ENCODE assay signal across 7 cellular contexts in genomic region chr9:110005521-110005920, GRCh38.
DNase-seq lines count a peak whose midpoint lies in the region; ATAC-seq, FAIRE-seq and TF ChIP-seq lines count a peak whose summit lies in the region.
"Not testable (repeated sequence)": the region's sequence is repeated elsewhere in the genome, so short reads cannot be mapped to it uniquely, and the experiment has no call there.

No MANE protein-coding gene starts in this region.

- H2BK20ac ChIP-seq in H1 (ENCODE audit: low read length) = not testable (repeated sequence)

- FAIRE-seq in H1 (lab: Jason Lieb, UNC) = not testable (repeated sequence)

- not testable (repeated sequence) for TF ChIP-seq CTCF in OCI-LY1 (IDR thresholded peaks at IDR 0.05; ENCODE audit: low read length); WTC11 (IDR thresholded peaks at IDR 0.05); activated CD8-positive, alpha-beta T cell treated with anti-CD3 and anti-CD28 coated beads for 36 hours (IDR thresholded peaks at IDR 0.05); H1 (IDR thresholded peaks at IDR 0.05; ENCODE audit: control extremely low read depth in 1 of 3, insufficient read depth in 1 of 3, low read depth in 1 of 3, low read length in 3 of 3)

- not testable (repeated sequence) for H3K27me3 ChIP-seq in OCI-LY1 (ENCODE audit: insufficient read depth, low read length); H1 (replicated peaks in 1 of 4; ENCODE audit: control insufficient read depth in 3 of 4, extremely low read depth in 1 of 4, insufficient read depth in 3 of 4, low read length in 3 of 4)

- intact Hi-C loops in activated CD8-positive, alpha-beta T cell treated with anti-CD3 and anti-CD28 coated beads for 36 hours (cut with micrococcal nuclease) = not testable (repeated sequence)

- not testable (repeated sequence) for H3K14ac ChIP-seq in H1 (ENCODE audit: insufficient read length)

- TF ChIP-seq RAD21 in H1 (IDR thresholded peaks at IDR 0.05 in 1 of 2, conservative IDR thresholded peaks at IDR 0.05 in 1 of 2; ENCODE audit: low read depth in 2 of 2, low read length in 2 of 2) = not testable (repeated sequence)

- not testable (repeated sequence) for H3K9me2 ChIP-seq in OCI-LY1 (ENCODE audit: low read depth, low read length)

- not testable (repeated sequence) for H3K56ac ChIP-seq in H1 (replicated peaks; ENCODE audit: insufficient read length, low read depth, low read length)

- H4K20me1 ChIP-seq in OCI-LY1 (ENCODE audit: insufficient read depth, low read length); H1 (replicated peaks in 1 of 2; ENCODE audit: control insufficient read depth in 1 of 2, insufficient read depth in 2 of 2, low read length in 2 of 2): not testable (repeated sequence)

- peak overlapping the region; percentile 75 for H3K4me2 ChIP-seq in OCI-LY1 (ENCODE audit: low read length)
- H3K4me2 ChIP-seq in H1 (ENCODE audit: insufficient read depth in 1 of 2, low read depth in 2 of 2, low read length in 2 of 2) = not testable (repeated sequence)

- peak overlapping the region; percentile 52; the same call in 1 of the 2 replicates for H2BK5ac ChIP-seq in H1 (ENCODE audit: low read depth, low read length)

- POLR2A ChIA-PET in WTC11 (lab: Charles Lee); activated CD8-positive, alpha-beta T cell treated with anti-CD3 and anti-CD28 coated beads for 36 hours (lab: Charles Lee): not testable (repeated sequence)
- POLR2A ChIA-PET in H1 (lab: Charles Lee; ENCODE audit: partially characterized antibody) = interaction anchor here (1.2 kb wide), 1 partner anchor 34 kb away, joined by 3 read pairs; no protein-coding TSS in a partner anchor

- not testable (repeated sequence) for ATAC-seq in WTC11; activated CD8-positive, alpha-beta T cell treated with anti-CD3 and anti-CD28 coated beads for 36 hours

- H3K4me1 Mint-ChIP-seq in WTC11 = peaks cover 26% of the 10 kb centered on the region
- H3K4me1 Mint-ChIP-seq in activated CD8-positive, alpha-beta T cell treated with anti-CD3 and anti-CD28 coated beads for 36 hours (ENCODE audit: low read depth) = not testable (repeated sequence)

- not testable (repeated sequence) for H3K27me3 Mint-ChIP-seq in WTC11 (ENCODE audit: low read depth); activated CD8-positive, alpha-beta T cell treated with anti-CD3 and anti-CD28 coated beads for 36 hours

- peak overlapping the region; percentile 63 for H3K27ac ChIP-seq in OCI-LY1 (ENCODE audit: low read depth, low read length, poor library complexity, severe bottlenecking)
- not testable (repeated sequence) for H3K27ac ChIP-seq in H1 (ENCODE audit: low read depth, low read length)

- not testable (repeated sequence) for H3K23ac ChIP-seq in H1 (ENCODE audit: insufficient read length)

- H3F3A ChIP-seq in OCI-LY1 (ENCODE audit: insufficient read depth, low read length) = not testable (repeated sequence)

- H2BK15ac ChIP-seq in H1 (ENCODE audit: low read length) = not testable (repeated sequence)

- not testable (repeated sequence) for H3K23me2 ChIP-seq in H1 (ENCODE audit: low read depth, low read length)

- TF ChIP-seq EP300 in H1 (IDR thresholded peaks at IDR 0.05; ENCODE audit: borderline replicate concordance in 1 of 2, low read depth in 2 of 2, low read length in 2 of 2) = not testable (repeated sequence)

- peak; percentile 8 for DNase-seq in DMS53 (lab: John Stamatoyannopoulos, UW)
- DNase-seq in WTC11 (ENCODE audit: low spot score) = peak; percentile 41
- DNase-seq in activated CD8-positive, alpha-beta T cell treated with anti-CD3 and anti-CD28 coated beads for 36 hours = peak; percentile 14
- peak; percentile 18 for DNase-seq in activated naive CD4-positive, alpha-beta T cell treated with Interleukin-2 at 50 U/mL for 16 hours
- peak in 1 of 2 experiments; percentile 58 for DNase-seq in H1 (ENCODE audit: low read depth in 1 of 2, low spot score in 2 of 2)
- peak; percentile 17 for DNase-seq in stimulated activated CD4-positive, alpha-beta T cell treated with anti-CD3 and anti-CD28 coated beads, Interleukin-1b, Interleukin-23, amount 100 ng/mL, for 48 hours

- H3K36me3 Mint-ChIP-seq in WTC11 = peaks cover 23% of the 10 kb centered on the region
- not testable (repeated sequence) for H3K36me3 Mint-ChIP-seq in activated CD8-positive, alpha-beta T cell treated with anti-CD3 and anti-CD28 coated beads for 36 hours (ENCODE audit: low read depth)

- not testable (repeated sequence) for TF ChIP-seq POLR2A in H1 (IDR thresholded peaks at IDR 0.05; ENCODE audit: control extremely low read depth in 1 of 2, low read depth in 2 of 2, low read length in 2 of 2)

- H3K9me3 ChIP-seq in OCI-LY1 (ENCODE audit: low read length); H1 (ENCODE audit: insufficient read depth in 2 of 2, low read depth in 1 of 2, low read length in 1 of 2): not testable (repeated sequence)

- not testable (repeated sequence) for H2BK12ac ChIP-seq in H1 (ENCODE audit: low read depth, low read length)

- CTCF ChIA-PET in WTC11 (lab: Charles Lee) (interaction anchor here (1.4 to 1.7 kb wide), 3 partner anchors 51 to 137 kb away, joined by 3 to 7 read pairs (median 4); no protein-coding TSS in a partner anchor), H1 (lab: Charles Lee; ENCODE audit: partially characterized antibody) (interaction anchor here (1.0 to 2.7 kb wide), 6 partner anchors 14 to 123 kb away, joined by 3 to 16 read pairs (median 5); no protein-coding TSS in a partner anchor)
- CTCF ChIA-PET in activated CD8-positive, alpha-beta T cell treated with anti-CD3 and anti-CD28 coated beads for 36 hours (lab: Charles Lee) = not testable (repeated sequence)

- H3K18ac ChIP-seq in H1 (ENCODE audit: extremely low read depth, low read length) = not testable (repeated sequence)

- H4K91ac ChIP-seq in H1 (replicated peaks; ENCODE audit: insufficient read length, low read length) = not testable (repeated sequence)

- not testable (repeated sequence) for H2BK120ac ChIP-seq in H1 (replicated peaks; ENCODE audit: low read depth, low read length)

- not testable (repeated sequence) for H3K79me1 ChIP-seq in H1 (ENCODE audit: low read depth, low read length)

- H3K9me3 Mint-ChIP-seq in WTC11 = peaks cover 35% of the 10 kb centered on the region
- H3K9me3 Mint-ChIP-seq in activated CD8-positive, alpha-beta T cell treated with anti-CD3 and anti-CD28 coated beads for 36 hours = peaks cover 14% of the 10 kb centered on the region

- not testable (repeated sequence) for H3K36me3 ChIP-seq in OCI-LY1 (ENCODE audit: insufficient read depth, low read length); H1 (ENCODE audit: control insufficient read depth in 2 of 4, insufficient read depth in 4 of 4, low read length in 3 of 4)

- peak overlapping the region; percentile 58 for H3K4me3 ChIP-seq in OCI-LY1 (ENCODE audit: low read depth, low read length, poor library complexity, severe bottlenecking)
- H3K4me3 ChIP-seq in H1 (ENCODE audit: extremely low read depth in 1 of 4, insufficient read depth in 2 of 4, low read depth in 3 of 4, low read length in 4 of 4) = not testable (repeated sequence)

- 74% methylated on average over 8 of the region's 8 CpGs; no CpG with 5 or more reads in 1 of the 2 experiments for whole genome bisulfite sequencing in H1 (ENCODE audit: extremely low coverage in 1 of 2, insufficient coverage in 1 of 2, insufficient read length in 1 of 2, insufficient replicate concordance in 2 of 2, low coverage in 1 of 2, low lambda C conversion rate in 2 of 2, missing lambda C conversion rate in 1 of 2), 2 experiments

- not testable (repeated sequence) for H4K8ac ChIP-seq in H1 (ENCODE audit: extremely low read depth, insufficient read depth, low read length)

- H2AK5ac ChIP-seq in H1 (ENCODE audit: low read depth, low read length) = not testable (repeated sequence)

- peaks cover 26% of the 10 kb centered on the region for H3K4me1 ChIP-seq in OCI-LY1 (ENCODE audit: insufficient read depth, low read length, severe bottlenecking)
- not testable (repeated sequence) for H3K4me1 ChIP-seq in H1 (replicated peaks in 1 of 4; ENCODE audit: control insufficient read depth in 3 of 4, insufficient read depth in 4 of 4, low read length in 3 of 4)

- not testable (repeated sequence) for H2AFZ ChIP-seq in OCI-LY1 (ENCODE audit: low read length); H1 (ENCODE audit: low read length)

- H3K79me2 ChIP-seq in OCI-LY1 (ENCODE audit: insufficient read depth, low read length); H1 (ENCODE audit: control insufficient read depth in 1 of 2, insufficient read depth in 2 of 2, low read length in 2 of 2): not testable (repeated sequence)

- H4K5ac ChIP-seq in H1 (ENCODE audit: insufficient read length, low read depth, low read length) = not testable (repeated sequence)

- H3K27ac Mint-ChIP-seq in WTC11; activated CD8-positive, alpha-beta T cell treated with anti-CD3 and anti-CD28 coated beads for 36 hours: not testable (repeated sequence)

- 0 out of 2 replicates have a peak overlapping the region, but pooled peaks have one; percentile 24 for H3K4me3 Mint-ChIP-seq in WTC11
- not testable (repeated sequence) for H3K4me3 Mint-ChIP-seq in activated CD8-positive, alpha-beta T cell treated with anti-CD3 and anti-CD28 coated beads for 36 hours

- not testable (repeated sequence) for H3K4ac ChIP-seq in H1 (replicated peaks; ENCODE audit: insufficient read length, low read depth, low read length)

- peak overlapping the region; percentile 56; the same call in 1 of the 2 replicates for H3K9ac ChIP-seq in OCI-LY1 (ENCODE audit: low read length)
- not testable (repeated sequence) for H3K9ac ChIP-seq in H1 (replicated peaks in 1 of 4; ENCODE audit: extremely low read depth in 1 of 4, low read depth in 3 of 4, low read length in 3 of 4)

TF ChIP-seq in WTC11, 78 proteins besides CTCF, POLR2A, EP300 and RAD21 (continues in another document):
- peak; percentile 40; the same call in 1 of the 2 replicates for TF ChIP-seq FOXP1 (CRISPR knock-in tag; IDR thresholded peaks at IDR 0.05; ENCODE audit: borderline replicate concordance)
